Comparison of ENCODE assay signal across 1 cellular context in the genomic region with DNA sequence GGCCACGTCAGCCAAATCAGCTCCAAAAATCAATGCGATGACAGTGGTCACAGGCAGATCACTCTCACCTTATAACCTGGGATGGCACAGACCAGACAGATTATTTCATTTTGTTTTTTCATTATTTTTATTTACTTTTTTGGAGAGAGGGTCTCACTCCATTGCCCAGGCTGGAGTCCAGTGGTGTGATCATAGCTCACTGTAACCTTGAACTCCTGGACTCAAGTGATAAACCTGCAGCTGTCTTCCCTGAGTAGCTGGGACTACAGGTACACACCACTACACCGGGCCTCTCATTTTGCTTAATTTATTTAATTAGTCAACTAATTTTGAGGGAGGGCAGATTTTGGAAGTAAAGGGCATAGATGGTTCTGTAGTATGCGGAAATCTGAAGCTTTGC.
TF ChIP-seq lines count a peak whose summit lies in the region.

No MANE protein-coding gene starts in this region.

TF ChIP-seq in GM23338, 12 proteins besides CTCF, POLR2A, EP300 and RAD21:
- TF ChIP-seq POLR2AphosphoS5 (IDR thresholded peaks at IDR 0.05; ENCODE audit: low read depth) (no peak), JUNB (IDR thresholded peaks at IDR 0.05; ENCODE audit: unreplicated experiment) (no peak), CREB1 (CRISPR knock-in tag; IDR thresholded peaks at IDR 0.05; ENCODE audit: low read depth) (no peak), EZH2 (IDR thresholded peaks at IDR 0.05; ENCODE audit: low read depth, unreplicated experiment) (no peak), EZH2phosphoT487 (IDR thresholded peaks at IDR 0.05; ENCODE audit: unreplicated experiment) (no peak), ZNF331 (CRISPR knock-in tag; IDR thresholded peaks at IDR 0.05; ENCODE audit: low read depth) (no peak), STAT1 (IDR thresholded peaks at IDR 0.05; ENCODE audit: unreplicated experiment) (no peak), NANOG (IDR thresholded peaks at IDR 0.05; ENCODE audit: borderline replicate concordance) (no peak), ZNF114 (CRISPR knock-in tag; IDR thresholded peaks at IDR 0.05) (no peak)
- TF ChIP-seq, protein P1, sequence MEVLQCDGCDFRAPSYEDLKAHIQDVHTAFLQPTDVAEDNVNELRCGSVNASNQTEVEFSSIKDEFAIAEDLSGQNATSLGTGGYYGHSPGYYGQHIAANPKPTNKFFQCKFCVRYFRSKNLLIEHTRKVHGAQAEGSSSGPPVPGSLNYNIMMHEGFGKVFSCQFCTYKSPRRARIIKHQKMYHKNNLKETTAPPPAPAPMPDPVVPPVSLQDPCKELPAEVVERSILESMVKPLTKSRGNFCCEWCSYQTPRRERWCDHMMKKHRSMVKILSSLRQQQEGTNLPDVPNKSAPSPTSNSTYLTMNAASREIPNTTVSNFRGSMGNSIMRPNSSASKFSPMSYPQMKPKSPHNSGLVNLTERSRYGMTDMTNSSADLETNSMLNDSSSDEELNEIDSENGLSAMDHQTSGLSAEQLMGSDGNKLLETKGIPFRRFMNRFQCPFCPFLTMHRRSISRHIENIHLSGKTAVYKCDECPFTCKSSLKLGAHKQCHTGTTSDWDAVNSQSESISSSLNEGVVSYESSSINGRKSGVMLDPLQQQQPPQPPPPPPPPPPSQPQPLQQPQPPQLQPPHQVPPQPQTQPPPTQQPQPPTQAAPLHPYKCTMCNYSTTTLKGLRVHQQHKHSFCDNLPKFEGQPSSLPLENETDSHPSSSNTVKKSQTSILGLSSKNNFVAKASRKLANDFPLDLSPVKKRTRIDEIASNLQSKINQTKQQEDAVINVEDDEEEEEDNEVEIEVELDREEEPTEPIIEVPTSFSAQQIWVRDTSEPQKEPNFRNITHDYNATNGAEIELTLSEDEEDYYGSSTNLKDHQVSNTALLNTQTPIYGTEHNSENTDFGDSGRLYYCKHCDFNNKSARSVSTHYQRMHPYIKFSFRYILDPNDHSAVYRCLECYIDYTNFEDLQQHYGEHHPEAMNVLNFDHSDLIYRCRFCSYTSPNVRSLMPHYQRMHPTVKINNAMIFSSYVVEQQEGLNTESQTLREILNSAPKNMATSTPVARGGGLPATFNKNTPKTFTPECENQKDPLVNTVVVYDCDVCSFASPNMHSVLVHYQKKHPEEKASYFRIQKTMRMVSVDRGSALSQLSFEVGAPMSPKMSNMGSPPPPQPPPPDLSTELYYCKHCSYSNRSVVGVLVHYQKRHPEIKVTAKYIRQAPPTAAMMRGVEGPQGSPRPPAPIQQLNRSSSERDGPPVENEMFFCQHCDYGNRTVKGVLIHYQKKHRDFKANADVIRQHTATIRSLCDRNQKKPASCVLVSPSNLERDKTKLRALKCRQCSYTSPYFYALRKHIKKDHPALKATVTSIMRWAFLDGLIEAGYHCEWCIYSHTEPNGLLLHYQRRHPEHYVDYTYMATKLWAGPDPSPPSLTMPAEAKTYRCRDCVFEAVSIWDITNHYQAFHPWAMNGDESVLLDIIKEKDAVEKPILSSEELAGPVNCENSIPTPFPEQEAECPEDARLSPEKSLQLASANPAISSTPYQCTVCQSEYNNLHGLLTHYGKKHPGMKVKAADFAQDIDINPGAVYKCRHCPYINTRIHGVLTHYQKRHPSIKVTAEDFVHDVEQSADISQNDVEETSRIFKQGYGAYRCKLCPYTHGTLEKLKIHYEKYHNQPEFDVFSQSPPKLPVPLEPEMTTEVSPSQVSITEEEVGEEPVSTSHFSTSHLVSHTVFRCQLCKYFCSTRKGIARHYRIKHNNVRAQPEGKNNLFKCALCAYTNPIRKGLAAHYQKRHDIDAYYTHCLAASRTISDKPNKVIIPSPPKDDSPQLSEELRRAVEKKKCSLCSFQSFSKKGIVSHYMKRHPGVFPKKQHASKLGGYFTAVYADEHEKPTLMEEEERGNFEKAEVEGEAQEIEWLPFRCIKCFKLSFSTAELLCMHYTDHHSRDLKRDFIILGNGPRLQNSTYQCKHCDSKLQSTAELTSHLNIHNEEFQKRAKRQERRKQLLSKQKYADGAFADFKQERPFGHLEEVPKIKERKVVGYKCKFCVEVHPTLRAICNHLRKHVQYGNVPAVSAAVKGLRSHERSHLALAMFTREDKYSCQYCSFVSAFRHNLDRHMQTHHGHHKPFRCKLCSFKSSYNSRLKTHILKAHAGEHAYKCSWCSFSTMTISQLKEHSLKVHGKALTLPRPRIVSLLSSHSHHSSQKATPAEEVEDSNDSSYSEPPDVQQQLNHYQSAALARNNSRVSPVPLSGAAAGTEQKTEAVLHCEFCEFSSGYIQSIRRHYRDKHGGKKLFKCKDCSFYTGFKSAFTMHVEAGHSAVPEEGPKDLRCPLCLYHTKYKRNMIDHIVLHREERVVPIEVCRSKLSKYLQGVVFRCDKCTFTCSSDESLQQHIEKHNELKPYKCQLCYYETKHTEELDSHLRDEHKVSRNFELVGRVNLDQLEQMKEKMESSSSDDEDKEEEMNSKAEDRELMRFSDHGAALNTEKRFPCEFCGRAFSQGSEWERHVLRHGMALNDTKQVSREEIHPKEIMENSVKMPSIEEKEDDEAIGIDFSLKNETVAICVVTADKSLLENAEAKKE (CRISPR knock-in tag; IDR thresholded peaks at IDR 0.05): no peak
- TF ChIP-seq, protein P2, sequence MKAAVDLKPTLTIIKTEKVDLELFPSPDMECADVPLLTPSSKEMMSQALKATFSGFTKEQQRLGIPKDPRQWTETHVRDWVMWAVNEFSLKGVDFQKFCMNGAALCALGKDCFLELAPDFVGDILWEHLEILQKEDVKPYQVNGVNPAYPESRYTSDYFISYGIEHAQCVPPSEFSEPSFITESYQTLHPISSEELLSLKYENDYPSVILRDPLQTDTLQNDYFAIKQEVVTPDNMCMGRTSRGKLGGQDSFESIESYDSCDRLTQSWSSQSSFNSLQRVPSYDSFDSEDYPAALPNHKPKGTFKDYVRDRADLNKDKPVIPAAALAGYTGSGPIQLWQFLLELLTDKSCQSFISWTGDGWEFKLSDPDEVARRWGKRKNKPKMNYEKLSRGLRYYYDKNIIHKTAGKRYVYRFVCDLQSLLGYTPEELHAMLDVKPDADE (IDR thresholded peaks at IDR 0.05): no peak
- TF ChIP-seq, protein P3, sequence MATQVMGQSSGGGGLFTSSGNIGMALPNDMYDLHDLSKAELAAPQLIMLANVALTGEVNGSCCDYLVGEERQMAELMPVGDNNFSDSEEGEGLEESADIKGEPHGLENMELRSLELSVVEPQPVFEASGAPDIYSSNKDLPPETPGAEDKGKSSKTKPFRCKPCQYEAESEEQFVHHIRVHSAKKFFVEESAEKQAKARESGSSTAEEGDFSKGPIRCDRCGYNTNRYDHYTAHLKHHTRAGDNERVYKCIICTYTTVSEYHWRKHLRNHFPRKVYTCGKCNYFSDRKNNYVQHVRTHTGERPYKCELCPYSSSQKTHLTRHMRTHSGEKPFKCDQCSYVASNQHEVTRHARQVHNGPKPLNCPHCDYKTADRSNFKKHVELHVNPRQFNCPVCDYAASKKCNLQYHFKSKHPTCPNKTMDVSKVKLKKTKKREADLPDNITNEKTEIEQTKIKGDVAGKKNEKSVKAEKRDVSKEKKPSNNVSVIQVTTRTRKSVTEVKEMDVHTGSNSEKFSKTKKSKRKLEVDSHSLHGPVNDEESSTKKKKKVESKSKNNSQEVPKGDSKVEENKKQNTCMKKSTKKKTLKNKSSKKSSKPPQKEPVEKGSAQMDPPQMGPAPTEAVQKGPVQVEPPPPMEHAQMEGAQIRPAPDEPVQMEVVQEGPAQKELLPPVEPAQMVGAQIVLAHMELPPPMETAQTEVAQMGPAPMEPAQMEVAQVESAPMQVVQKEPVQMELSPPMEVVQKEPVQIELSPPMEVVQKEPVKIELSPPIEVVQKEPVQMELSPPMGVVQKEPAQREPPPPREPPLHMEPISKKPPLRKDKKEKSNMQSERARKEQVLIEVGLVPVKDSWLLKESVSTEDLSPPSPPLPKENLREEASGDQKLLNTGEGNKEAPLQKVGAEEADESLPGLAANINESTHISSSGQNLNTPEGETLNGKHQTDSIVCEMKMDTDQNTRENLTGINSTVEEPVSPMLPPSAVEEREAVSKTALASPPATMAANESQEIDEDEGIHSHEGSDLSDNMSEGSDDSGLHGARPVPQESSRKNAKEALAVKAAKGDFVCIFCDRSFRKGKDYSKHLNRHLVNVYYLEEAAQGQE (IDR thresholded peaks at IDR 0.05; ENCODE audit: unreplicated experiment): no peak
